Comparison of ENCODE assay signal across 12 cellular contexts in the genomic region with DNA sequence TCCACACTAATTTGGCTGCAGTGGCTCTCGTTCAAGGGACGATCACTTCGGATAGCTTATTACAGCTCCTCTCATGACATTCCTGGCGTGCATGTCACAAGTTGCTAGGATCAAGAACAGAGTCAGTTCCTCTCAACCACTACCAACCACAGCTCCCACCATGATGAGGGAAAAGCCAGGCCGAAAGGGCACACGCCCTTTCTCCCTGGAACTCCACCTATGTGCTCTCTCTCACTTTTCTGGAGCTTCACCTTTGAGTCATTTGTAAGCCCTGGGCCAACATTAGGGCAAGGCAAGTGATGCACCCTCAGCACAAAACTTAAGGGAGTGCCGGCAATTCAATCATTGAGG. TPM values are rescaled to one million over a fixed set of nuclear protein-coding genes. Genes with fewer than 3 reads are reported as not detected.
A peak's percentile ranks its signal among the peaks of the same experiment; 100 is the strongest.
DNase-seq lines count a peak whose midpoint lies in the region; ATAC-seq and TF ChIP-seq lines count a peak whose summit lies in the region.
"Had no signal": no experiment of that assay in that cellular context is flagged by ENCODE, and none has a peak within 500 bp of the region (broad histone marks: within the 10 kb centered on the region; RNA-seq: fewer than 3 reads in every experiment).

No MANE protein-coding gene starts in this region.

- H2AFZ ChIP-seq in neural progenitor cell (replicated peaks), result no peak overlapping the region

- peak overlapping the region; percentile 70 for H3K4me3 Mint-ChIP-seq in CD4-positive, alpha-beta T cell
- peak overlapping the region; percentile 17 for H3K4me3 Mint-ChIP-seq in central memory CD8-positive, alpha-beta T cell
- H3K4me3 Mint-ChIP-seq in neural progenitor cell, result peak overlapping the region; percentile 89

- H3K36me3 ChIP-seq in neural progenitor cell (no peaks in the 10 kb centered on the region), tibial nerve (peaks cover 0 to 27% (median 0%) of the 10 kb centered on the region in 3 donors)
- H3K36me3 ChIP-seq: adrenal gland, right lobe of liver had no signal

- H3K4me1 ChIP-seq in neural progenitor cell (no peaks in the 10 kb centered on the region), tibial nerve (peaks cover 0 to 26% (median 3%) of the 10 kb centered on the region in 4 donors)
- H3K4me1 ChIP-seq: right lobe of liver had no signal

- H3F3A ChIP-seq in neural progenitor cell (ENCODE audit: low read depth), result peaks cover 22% of the 10 kb centered on the region

- no peak for ATAC-seq in CD4-positive, alpha-beta T cell (ENCODE audit: poor library complexity)
- ATAC-seq in central memory CD8-positive, alpha-beta T cell (replicated peaks; ENCODE audit: extremely low read depth, poor library complexity, severe bottlenecking), result no peak
- ATAC-seq in left lobe of liver, result no peak
- ATAC-seq: right lobe of liver had no signal

- POLR2A ChIA-PET in CD4-positive, alpha-beta T cell (lab: Charles Lee), result no interaction called here

- H3K9ac ChIP-seq in neural progenitor cell, result no peak overlapping the region

- intact Hi-C loops in CD4-positive, alpha-beta T cell (cut with DNase I, micrococcal nuclease), result no loop called here

- in situ Hi-C loops in G401 (cut with HindIII; ENCODE audit: low sequenced_read_pairs), result no loop called here

- no peaks in the 10 kb centered on the region for H3K27me3 Mint-ChIP-seq in CD4-positive, alpha-beta T cell
- no peaks in the 10 kb centered on the region for H3K27me3 Mint-ChIP-seq in central memory CD8-positive, alpha-beta T cell
- H3K27me3 Mint-ChIP-seq in neural progenitor cell (ENCODE audit: insufficient read depth, low read depth), result peaks cover 5% of the 10 kb centered on the region

- H3K79me2 ChIP-seq in neural progenitor cell (ENCODE audit: low read depth), result no peaks in the 10 kb centered on the region

- no peaks in the 10 kb centered on the region for H4K20me1 ChIP-seq in neural progenitor cell (ENCODE audit: low read depth)

- 76 to 87% methylated on average over 7 of the region's 7 CpGs for WGBS in tibial nerve, 2 donors

- H3K36me3 Mint-ChIP-seq in CD4-positive, alpha-beta T cell (ENCODE audit: low read depth), result peaks cover 5% of the 10 kb centered on the region
- peaks cover 15% of the 10 kb centered on the region for H3K36me3 Mint-ChIP-seq in central memory CD8-positive, alpha-beta T cell (ENCODE audit: insufficient read depth)
- no peaks in the 10 kb centered on the region for H3K36me3 Mint-ChIP-seq in neural progenitor cell

- peaks cover 13% of the 10 kb centered on the region for H3K4me1 Mint-ChIP-seq in CD4-positive, alpha-beta T cell (ENCODE audit: low read depth)
- peaks cover 17% of the 10 kb centered on the region for H3K4me1 Mint-ChIP-seq in central memory CD8-positive, alpha-beta T cell
- H3K4me1 Mint-ChIP-seq in neural progenitor cell, result peaks cover 19% of the 10 kb centered on the region

- H3K9me3 Mint-ChIP-seq in CD4-positive, alpha-beta T cell, result no peaks in the 10 kb centered on the region
- H3K9me3 Mint-ChIP-seq in central memory CD8-positive, alpha-beta T cell, result no peaks in the 10 kb centered on the region
- no peaks in the 10 kb centered on the region for H3K9me3 Mint-ChIP-seq in neural progenitor cell

- H3K4me3 ChIP-seq in neural progenitor cell (no peak overlapping the region), tibial nerve (no peak overlapping the region)
- H3K4me3 ChIP-seq: adrenal gland, right lobe of liver had no signal

- no peak for TF ChIP-seq EP300 in tibial nerve (IDR thresholded peaks at IDR 0.05)

- CTCF ChIA-PET in CD4-positive, alpha-beta T cell (lab: Charles Lee), result interaction anchor here (1.8 kb wide), 1 partner anchor 22 kb away, joined by 7 read pairs; no protein-coding TSS in a partner anchor

- H3K4me2 ChIP-seq in neural progenitor cell, result no peak overlapping the region

- H3K27ac Mint-ChIP-seq in CD4-positive, alpha-beta T cell, result peak overlapping the region; percentile 59
- H3K27ac Mint-ChIP-seq in central memory CD8-positive, alpha-beta T cell (ENCODE audit: low read depth), result no peak overlapping the region
- H3K27ac Mint-ChIP-seq in neural progenitor cell, result no peak overlapping the region

- no peak for TF ChIP-seq CTCF in CD4-positive, alpha-beta T cell (IDR thresholded peaks at IDR 0.05)
- TF ChIP-seq CTCF in neural progenitor cell (IDR thresholded peaks at IDR 0.05) (no peak), tibial nerve (IDR thresholded peaks at IDR 0.05) (no peak)

- no peaks in the 10 kb centered on the region for H3K27me3 ChIP-seq in CD4-positive, alpha-beta T cell (ENCODE audit: control insufficient read depth, insufficient read depth, low read length)
- H3K27me3 ChIP-seq in neural progenitor cell, result peaks cover 30% of the 10 kb centered on the region
- H3K27me3 ChIP-seq in tibial nerve, result no peaks in the 10 kb centered on the region
- H3K27me3 ChIP-seq: adrenal gland, right lobe of liver had no signal

- H3K9me3 ChIP-seq in CD4-positive, alpha-beta T cell (ENCODE audit: control insufficient read depth, low read length), result no peaks in the 10 kb centered on the region
- H3K9me3 ChIP-seq in neural progenitor cell (ENCODE audit: low read depth), result no peaks in the 10 kb centered on the region
- no peaks in the 10 kb centered on the region for H3K9me3 ChIP-seq in tibial nerve
- H3K9me3 ChIP-seq: adrenal gland, right lobe of liver had no signal

- TF ChIP-seq POLR2A in tibial nerve (IDR thresholded peaks at IDR 0.05), result no peak

- DNase-seq in CD4-positive, alpha-beta T cell, result no peak
- DNase-seq in G401 (ENCODE audit: low spot score), result peak; percentile 19
- no peak for DNase-seq in central memory CD8-positive, alpha-beta T cell (ENCODE audit: low spot score in 2 of 2)
- peak; percentile 25 for DNase-seq in neural progenitor cell (ENCODE audit: low spot score)
- no peak for DNase-seq in activated CD4-positive, CD25-positive, alpha-beta regulatory T cell treated with anti-CD3 and anti-CD28 coated beads, Interleukin-2, amount 50 U/mL, for 72 hours
- DNase-seq in cerebellum (ENCODE audit: low spot score), result no peak
- no peak for DNase-seq in left lobe of liver (ENCODE audit: low spot score)
- DNase-seq in tibial nerve (ENCODE audit: low spot score in 2 of 2), result no peak
- DNase-seq: adrenal gland, cortex of kidney, MM.1S, right lobe of liver had no signal

- H3K27ac ChIP-seq in CD4-positive, alpha-beta T cell (ENCODE audit: low read depth, low read length), result no peak overlapping the region
- H3K27ac ChIP-seq in neural progenitor cell (no peak overlapping the region), tibial nerve (peak overlapping the region in 1 of 4 donors; percentile 92)
- H3K27ac ChIP-seq: right lobe of liver had no signal

RNA-seq across cellular contexts. Expression of a gene that starts 1.6 kb away (rescaled TPM):
- under 1 TPM; 0.52 to 0.92 TPM for total RNA-seq in CD4-positive, alpha-beta T cell
- total RNA-seq in G401 (2014; rRNA removed; shearing (Covaris generic)), result 5.5 and 6.0 TPM in 2 replicates
- total RNA-seq in neural progenitor cell (ENCODE audit: low replicate concordance), result 1.9 and 2.4 TPM in 2 replicates
- 3.1 TPM for total RNA-seq in cerebellum
- total RNA-seq in left lobe of liver, result 0.75 TPM
- 1 to 10 TPM; 4.2 to 5.9 (median 5.3) TPM for total RNA-seq in tibial nerve

RNA-seq across cellular contexts. Expression of a gene that starts 2.2 kb away (rescaled TPM):
- not detected for total RNA-seq in CD4-positive, alpha-beta T cell
- total RNA-seq in G401 (2014; rRNA removed; shearing (Covaris generic)), result 0.37 and 3.6 TPM in 2 replicates
- total RNA-seq in neural progenitor cell (ENCODE audit: low replicate concordance) (0.43 and 0.71 TPM in 2 replicates), cerebellum (1.3 TPM), left lobe of liver (not detected), tibial nerve (1 to 10 TPM in 2 of 4 donors, under 1 TPM in 2; 0.30 to 4.3 (median 1.7) TPM)

Comparison
In these comparisons a context has a peak if more than half of its experiments do, and no peak if none do; other contexts are left out.
1. DNase-seq: peak in G401 (single experiment) and neural progenitor cell (single experiment); none in CD4-positive, alpha-beta T cell (0 of 10), central memory CD8-positive, alpha-beta T cell (0 of 2), activated CD4-positive, CD25-positive, alpha-beta regulatory T cell treated with anti-CD3 and anti-CD28 coated beads, Interleukin-2, amount 50 U/mL, for 72 hours (single experiment), cerebellum (single experiment), left lobe of liver (single experiment) and tibial nerve (0 of 2).
2. H3K4me3 Mint-ChIP-seq: peak in every context shown above with its lines; median percentile 89 in neural progenitor cell; 70 in CD4-positive, alpha-beta T cell; 17 in central memory CD8-positive, alpha-beta T cell.